ENCODE assay signal across 8 cellular contexts in genomic region chr7:99325597-99326407, GRCh38. TPM values are rescaled to one million over a fixed set of nuclear protein-coding genes. Genes with fewer than 3 reads are reported as not detected.
DNase-seq lines count a peak whose midpoint lies in the region; ATAC-seq, FAIRE-seq and TF ChIP-seq lines count a peak whose summit lies in the region.

Gene ARPC1A (plus strand): TSS chr7:99325898. CDS start chr7:99333354, 7,456 bp downstream.

- peaks cover 12% of the 10 kb centered on the region for H3K4me1 ChIP-seq in smooth muscle cell (ENCODE audit: low read depth)

- H3K9me3 ChIP-seq in smooth muscle cell (replicated peaks; ENCODE audit: low read depth): no peaks in the 10 kb centered on the region

- CTCF ChIA-PET in WTC11 (lab: Charles Lee): interaction anchor here (2.6 kb wide), 1 partner anchor 289 kb away, joined by 11 read pairs; no protein-coding TSS in a partner anchor

- TF ChIP-seq POLR2A in GM18951 (IDR thresholded peaks at IDR 0.05; ENCODE audit: extremely low read depth, insufficient read depth, insufficient read length): peak; percentile 98

- H3K4me3 ChIP-seq in bronchial epithelial cell (ENCODE audit: low read depth, low read length): peak within 1 kb of the TSS; percentile 95
- H3K4me3 ChIP-seq in smooth muscle cell: peak within 1 kb of the TSS; percentile 87

- DNase-seq in AG08396 (ENCODE audit: low spot score) (peak; percentile 99), NCI-H226 (peak; percentile 86), WTC11 (ENCODE audit: low spot score) (peak; percentile 93), bronchial epithelial cell (ENCODE audit: low read depth) (peak; percentile 86), iPS-NIHi7 (ENCODE audit: extremely low spot score) (peak; percentile 99), smooth muscle cell (lab: John Stamatoyannopoulos, UW; ENCODE audit: unreplicated experiment) (peak; percentile 79)

- H2AFZ ChIP-seq in smooth muscle cell (ENCODE audit: low read depth): peak within 1 kb of the TSS; percentile 92

- peak; percentile 95 for ATAC-seq in HG03175 (IDR thresholded peaks at IDR 0.05; ENCODE audit: unreplicated experiment)
- ATAC-seq in WTC11: peak; percentile 96

- H3K4me3 Mint-ChIP-seq in WTC11: peak within 1 kb of the TSS; percentile 80

- no peaks in the 10 kb centered on the region for H3F3A ChIP-seq in smooth muscle cell (ENCODE audit: low read depth)

- H3K9ac ChIP-seq in smooth muscle cell (ENCODE audit: low read depth): peak within 1 kb of the TSS; percentile 98

- H3K27me3 Mint-ChIP-seq in WTC11 (ENCODE audit: low read depth): no peaks in the 10 kb centered on the region

- H4K20me1 ChIP-seq in smooth muscle cell (ENCODE audit: low read depth): peaks cover 40% of the 10 kb centered on the region

- WGBS in smooth muscle cell (ENCODE audit: low lambda C conversion rate): under 1% methylated on average over 81 of the region's 82 CpGs

- peak within 1 kb of the TSS; percentile 99 for H3K4me2 ChIP-seq in smooth muscle cell

- in situ Hi-C loops in GM18951 (cut with MboI; ENCODE audit: low sequenced_read_pairs, unreplicated experiment): no loop called here

- H3K4me1 Mint-ChIP-seq in WTC11: peaks cover 14% of the 10 kb centered on the region

- POLR2A ChIA-PET in WTC11 (lab: Charles Lee): interaction anchor here (0.5 to 0.6 kb wide), 2 partner anchors 12 to 28 kb away, joined by 3 to 5 read pairs; no protein-coding TSS in a partner anchor

- peak within 1 kb of the TSS; percentile 42 for H3K27ac Mint-ChIP-seq in WTC11

- H3K27me3 ChIP-seq in bronchial epithelial cell (ENCODE audit: control insufficient read depth, insufficient read depth, low read length) (no peaks in the 10 kb centered on the region), smooth muscle cell (ENCODE audit: low read depth) (no peaks in the 10 kb centered on the region)

- H3K9me3 Mint-ChIP-seq in WTC11: no peaks in the 10 kb centered on the region

- peak within 1 kb of the TSS; percentile 84 for H3K27ac ChIP-seq in smooth muscle cell (ENCODE audit: low read depth)

- no peak for FAIRE-seq in bronchial epithelial cell (lab: Jason Lieb, UNC)

- H3K36me3 Mint-ChIP-seq in WTC11: no peaks in the 10 kb centered on the region

- peaks cover 49% of the 10 kb centered on the region for H3K79me2 ChIP-seq in smooth muscle cell (ENCODE audit: low read depth)

- TF ChIP-seq CTCF in WTC11 (IDR thresholded peaks at IDR 0.05) (no peak), bronchial epithelial cell (IDR thresholded peaks at IDR 0.05; ENCODE audit: insufficient read depth, low read length, severe bottlenecking) (peak; percentile 20), smooth muscle cell (IDR thresholded peaks at IDR 0.05; ENCODE audit: borderline replicate concordance, insufficient read depth, poor library complexity, severe bottlenecking) (no peak)

- no peaks in the 10 kb centered on the region for H3K36me3 ChIP-seq in bronchial epithelial cell (ENCODE audit: control insufficient read depth, insufficient read depth, low read length)
- H3K36me3 ChIP-seq in smooth muscle cell (ENCODE audit: low read depth): no peaks in the 10 kb centered on the region

TF ChIP-seq in WTC11, 78 proteins besides CTCF, POLR2A, EP300 and RAD21 (continues in another document):
- peak; percentile 77 for TF ChIP-seq TEAD1 (CRISPR knock-in tag; IDR thresholded peaks at IDR 0.05)
- TF ChIP-seq FOXK1 (CRISPR knock-in tag; IDR thresholded peaks at IDR 0.05): peak; percentile 83
- TF ChIP-seq HMGXB4 (CRISPR knock-in tag; IDR thresholded peaks at IDR 0.05): peak; percentile 69; the same call in 1 of the 2 replicates
- TF ChIP-seq ETV6 (CRISPR knock-in tag; IDR thresholded peaks at IDR 0.05): peak; percentile 85
- TF ChIP-seq NFATC4 (CRISPR knock-in tag; IDR thresholded peaks at IDR 0.05): no peak
- TF ChIP-seq GRHL2 (CRISPR knock-in tag; IDR thresholded peaks at IDR 0.05; ENCODE audit: insufficient replicate concordance, severe bottlenecking): no peak
- peak; percentile 77 for TF ChIP-seq CREM (CRISPR knock-in tag; IDR thresholded peaks at IDR 0.05)
- TF ChIP-seq AFF4 (CRISPR knock-in tag; IDR thresholded peaks at IDR 0.05; ENCODE audit: borderline replicate concordance): no peak
- TF ChIP-seq, protein P1, sequence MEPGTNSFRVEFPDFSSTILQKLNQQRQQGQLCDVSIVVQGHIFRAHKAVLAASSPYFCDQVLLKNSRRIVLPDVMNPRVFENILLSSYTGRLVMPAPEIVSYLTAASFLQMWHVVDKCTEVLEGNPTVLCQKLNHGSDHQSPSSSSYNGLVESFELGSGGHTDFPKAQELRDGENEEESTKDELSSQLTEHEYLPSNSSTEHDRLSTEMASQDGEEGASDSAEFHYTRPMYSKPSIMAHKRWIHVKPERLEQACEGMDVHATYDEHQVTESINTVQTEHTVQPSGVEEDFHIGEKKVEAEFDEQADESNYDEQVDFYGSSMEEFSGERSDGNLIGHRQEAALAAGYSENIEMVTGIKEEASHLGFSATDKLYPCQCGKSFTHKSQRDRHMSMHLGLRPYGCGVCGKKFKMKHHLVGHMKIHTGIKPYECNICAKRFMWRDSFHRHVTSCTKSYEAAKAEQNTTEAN (CRISPR knock-in tag; IDR thresholded peaks at IDR 0.05): peak; percentile 33; the same call in 1 of the 2 replicates
- peak; percentile 18; the same call in 1 of the 2 replicates for TF ChIP-seq FOXP1 (CRISPR knock-in tag; IDR thresholded peaks at IDR 0.05; ENCODE audit: borderline replicate concordance)
- TF ChIP-seq, protein P2, sequence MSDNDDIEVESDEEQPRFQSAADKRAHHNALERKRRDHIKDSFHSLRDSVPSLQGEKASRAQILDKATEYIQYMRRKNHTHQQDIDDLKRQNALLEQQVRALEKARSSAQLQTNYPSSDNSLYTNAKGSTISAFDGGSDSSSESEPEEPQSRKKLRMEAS (CRISPR knock-in tag; IDR thresholded peaks at IDR 0.05): peak; percentile 76
- TF ChIP-seq ZNF671 (CRISPR knock-in tag; IDR thresholded peaks at IDR 0.05): no peak
- TF ChIP-seq TP53 (CRISPR knock-in tag; IDR thresholded peaks at IDR 0.05): no peak
- no peak for TF ChIP-seq ATF2 (CRISPR knock-in tag; IDR thresholded peaks at IDR 0.05; ENCODE audit: borderline replicate concordance, low read depth)
- peak; percentile 45; the same call in 1 of the 2 replicates for TF ChIP-seq USF1 (CRISPR knock-in tag; IDR thresholded peaks at IDR 0.05)

RNA-seq across cellular contexts. Expression of gene ARPC1A, which starts in this region (rescaled TPM):
- total RNA-seq in WTC11 (2021): 149 to 160 TPM (median 150 TPM) in 3 replicates
- 234 and 269 TPM in 2 replicates for total RNA-seq in bronchial epithelial cell
- total RNA-seq in smooth muscle cell: 80.8 and 85.0 TPM in 2 replicates
- 109 and 113 TPM in 2 replicates for polyA plus RNA-seq in smooth muscle cell

Comparison
In these comparisons a context has a peak if more than half of its experiments do, and no peak if none do; other contexts are left out.
1. Peak in every context shown above with its lines: DNase-seq, ATAC-seq, H3K4me3 ChIP-seq and H3K27ac ChIP-seq.